8 cellular contexts compared by ENCODE assay signal in the genomic region with DNA sequence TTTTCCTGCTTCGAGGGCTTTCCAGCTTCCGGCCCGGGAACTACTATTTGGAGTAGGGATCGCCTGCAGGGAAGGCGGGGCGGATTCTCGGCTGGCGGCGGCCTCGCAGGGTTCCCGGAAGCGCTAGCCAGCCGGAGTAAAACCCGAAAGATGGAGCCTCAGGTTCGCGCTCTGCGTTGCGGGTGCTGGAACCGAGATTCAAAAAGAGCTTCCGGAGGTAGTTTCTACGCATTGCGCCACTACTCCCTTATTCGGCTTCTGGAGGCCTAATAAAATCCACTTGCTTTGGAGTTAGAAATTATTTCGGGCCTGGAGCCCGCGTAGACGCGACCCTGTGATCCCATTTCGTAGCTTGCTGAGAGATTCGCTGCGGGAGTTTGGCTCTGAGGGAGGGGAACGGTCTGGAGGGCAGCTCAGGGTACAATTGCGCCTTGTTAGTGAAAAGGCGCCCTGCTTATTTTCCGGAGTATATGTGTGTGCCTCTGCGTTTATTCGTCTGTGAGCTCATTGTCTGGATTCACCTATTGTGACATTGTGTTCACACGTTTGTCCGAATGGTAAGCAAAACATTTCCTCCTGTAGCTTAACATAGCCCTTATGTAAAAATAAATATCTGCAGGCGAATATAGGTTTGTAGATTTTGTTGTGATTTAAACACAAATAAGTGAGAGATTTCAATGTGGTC. TPM values are rescaled to one million over a fixed set of nuclear protein-coding genes. Genes with fewer than 3 reads are reported as not detected.
DNase-seq lines count a peak whose midpoint lies in the region; ATAC-seq, FAIRE-seq and TF ChIP-seq lines count a peak whose summit lies in the region.

No MANE protein-coding gene starts in this region.

- H3K4me1 ChIP-seq in lower lobe of right lung, result peaks cover 42% of the 10 kb centered on the region

- peak overlapping the region; percentile 14 for H3K4me3 Mint-ChIP-seq in activated CD4-positive, alpha-beta memory T cell treated with anti-CD3 and anti-CD28 coated beads, Interleukin-2, amount 10 ng/mL, durations not matched to agents 7 days and 5 days

- ATAC-seq in lower lobe of right lung (no peak), HG03378 (IDR thresholded peaks at IDR 0.05; ENCODE audit: unreplicated experiment) (no peak), HG03571 (IDR thresholded peaks at IDR 0.05; ENCODE audit: unreplicated experiment) (no peak)

- FAIRE-seq in GM19239 (lab: Jason Lieb, UNC), result peak; percentile 59

- DNase-seq in AG10803 (ENCODE audit: low read depth) (no peak), GM19239 (ENCODE audit: insufficient read length, low spot score) (no peak), lower lobe of right lung (no peak), NCI-H524 (lab: John Stamatoyannopoulos, UW) (no peak), HT-29 (ENCODE audit: low spot score) (no peak)
- DNase-seq in activated CD4-positive, alpha-beta memory T cell treated with anti-CD3 and anti-CD28 coated beads, Interleukin-2, amount 10 ng/mL, durations not matched to agents 7 days and 5 days, result no peak

- H3K36me3 ChIP-seq in lower lobe of right lung, result no peaks in the 10 kb centered on the region

- CTCF ChIA-PET in activated CD4-positive, alpha-beta memory T cell treated with anti-CD3 and anti-CD28 coated beads, Interleukin-2, amount 10 ng/mL, durations not matched to agents 7 days and 5 days (lab: Charles Lee), result interaction anchor here (0.7 to 3.1 kb wide), 31 partner anchors 9 to 309 kb away, joined by 3 to 31 read pairs (median 4); partner anchors contain the start of genes CALCOCO2 and SNF8

- POLR2A ChIA-PET in activated CD4-positive, alpha-beta memory T cell treated with anti-CD3 and anti-CD28 coated beads, Interleukin-2, amount 10 ng/mL, durations not matched to agents 7 days and 5 days (lab: Charles Lee), result interaction anchor here (1.0 to 2.1 kb wide), 4 partner anchors 12 to 155 kb away, joined by 3 to 7 read pairs (median 4); no protein-coding TSS in a partner anchor

- H3K27me3 ChIP-seq in lower lobe of right lung (ENCODE audit: low read depth), result peaks cover 100% of the 10 kb centered on the region

- no peaks in the 10 kb centered on the region for H3K36me3 Mint-ChIP-seq in activated CD4-positive, alpha-beta memory T cell treated with anti-CD3 and anti-CD28 coated beads, Interleukin-2, amount 10 ng/mL, durations not matched to agents 7 days and 5 days (ENCODE audit: low read depth)

- H3K27ac Mint-ChIP-seq in activated CD4-positive, alpha-beta memory T cell treated with anti-CD3 and anti-CD28 coated beads, Interleukin-2, amount 10 ng/mL, durations not matched to agents 7 days and 5 days, result peak overlapping the region; percentile 36

- H3K9me3 ChIP-seq in lower lobe of right lung, result no peaks in the 10 kb centered on the region

- intact Hi-C loops in lower lobe of right lung (cut with DNase I), result no loop called here

- H3K4me1 Mint-ChIP-seq in activated CD4-positive, alpha-beta memory T cell treated with anti-CD3 and anti-CD28 coated beads, Interleukin-2, amount 10 ng/mL, durations not matched to agents 7 days and 5 days, result peaks cover 38% of the 10 kb centered on the region

- H3K27ac ChIP-seq in lower lobe of right lung, result no peak overlapping the region

- no peaks in the 10 kb centered on the region for H3K9me3 Mint-ChIP-seq in activated CD4-positive, alpha-beta memory T cell treated with anti-CD3 and anti-CD28 coated beads, Interleukin-2, amount 10 ng/mL, durations not matched to agents 7 days and 5 days

- TF ChIP-seq CTCF in AG10803 (conservative IDR thresholded peaks at IDR 0.05; ENCODE audit: low read length) (no peak), lower lobe of right lung (IDR thresholded peaks at IDR 0.05) (no peak)

- H3K4me3 ChIP-seq in AG10803 (ENCODE audit: low read length), result peak overlapping the region; percentile 5; the same call in 1 of the 2 replicates
- H3K4me3 ChIP-seq in lower lobe of right lung, result peak overlapping the region; percentile 17

- peaks cover 96% of the 10 kb centered on the region for H3K27me3 Mint-ChIP-seq in activated CD4-positive, alpha-beta memory T cell treated with anti-CD3 and anti-CD28 coated beads, Interleukin-2, amount 10 ng/mL, durations not matched to agents 7 days and 5 days

RNA-seq across cellular contexts. Expression of gene PRAC2, which starts 0.7 kb away (rescaled TPM):
- not detected for total RNA-seq in activated CD4-positive, alpha-beta memory T cell treated with anti-CD3 and anti-CD28 coated beads, Interleukin-2, amount 10 ng/mL, durations not matched to agents 7 days and 5 days
- not detected for total RNA-seq in lower lobe of right lung
- total RNA-seq in HT-29 (2014; rRNA removed; shearing (Covaris generic)), result 0.76 TPM in 1 of 2 replicates, not detected in the other

RNA-seq across cellular contexts. Expression of gene PRAC1, which starts 1.4 kb away (rescaled TPM):
- total RNA-seq in activated CD4-positive, alpha-beta memory T cell treated with anti-CD3 and anti-CD28 coated beads, Interleukin-2, amount 10 ng/mL, durations not matched to agents 7 days and 5 days, result not detected
- total RNA-seq in lower lobe of right lung, result not detected
- not detected in 2 replicates for total RNA-seq in HT-29 (2014; rRNA removed; shearing (Covaris generic))

RNA-seq across cellular contexts. Expression of gene HOXB13, which starts 4.9 kb away (rescaled TPM):
- not detected for total RNA-seq in activated CD4-positive, alpha-beta memory T cell treated with anti-CD3 and anti-CD28 coated beads, Interleukin-2, amount 10 ng/mL, durations not matched to agents 7 days and 5 days
- total RNA-seq in lower lobe of right lung, result not detected
- total RNA-seq in HT-29 (2014; rRNA removed; shearing (Covaris generic)), result 3.5 and 5.3 TPM in 2 replicates
